Comparison of ENCODE assay signal across 16 cellular contexts in the genomic region with DNA sequence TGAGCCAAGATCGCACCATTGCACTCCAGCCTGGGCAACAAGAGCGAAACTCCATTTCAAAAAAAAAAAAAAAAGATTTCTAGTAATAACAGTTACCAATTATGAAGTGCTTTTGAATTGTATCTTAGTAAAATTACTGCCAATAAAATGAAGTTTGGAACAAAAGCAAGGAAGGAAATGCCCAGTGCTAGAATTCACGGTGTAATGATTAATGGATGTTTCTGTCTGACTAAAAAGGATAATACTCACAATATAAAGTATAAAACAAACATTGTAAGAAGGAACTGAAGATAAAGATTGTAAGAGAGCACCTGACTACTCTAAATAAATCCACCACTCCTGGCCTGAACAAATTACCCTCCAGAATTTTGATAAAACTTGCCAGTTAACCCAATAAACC. TPM values are rescaled to one million over a fixed set of nuclear protein-coding genes. Genes with fewer than 3 reads are reported as not detected.
DNase-seq lines count a peak whose midpoint lies in the region; ATAC-seq and TF ChIP-seq lines count a peak whose summit lies in the region.
"Had no signal": no experiment of that assay in that cellular context is flagged by ENCODE, and none has a peak within 500 bp of the region (broad histone marks: within the 10 kb centered on the region; RNA-seq: fewer than 3 reads in every experiment).

No MANE protein-coding gene starts in this region.

- peaks cover 8% of the 10 kb centered on the region for H3K36me3 Mint-ChIP-seq in activated naive CD4-positive, alpha-beta T cell treated with anti-CD3 and anti-CD28 coated beads, Interleukin-2, amount 50 U/mL, for 24 hours
- peaks cover 27% of the 10 kb centered on the region for H3K36me3 Mint-ChIP-seq in activated naive CD4-positive, alpha-beta T cell treated with anti-CD3 and anti-CD28 coated beads, Interleukin-2, amount 10 ng/mL, durations not matched to agents 7 days and 5 days
- H3K36me3 Mint-ChIP-seq in type B pancreatic cell: no peaks in the 10 kb centered on the region

- H3K79me2 ChIP-seq in PC-3 (ENCODE audit: low read length): peaks cover 24% of the 10 kb centered on the region

- ATAC-seq in PC-3: peak; percentile 8

- peaks cover 49% of the 10 kb centered on the region for H3K4me1 Mint-ChIP-seq in activated naive CD4-positive, alpha-beta T cell treated with anti-CD3 and anti-CD28 coated beads, Interleukin-2, amount 50 U/mL, for 24 hours
- peaks cover 55% of the 10 kb centered on the region for H3K4me1 Mint-ChIP-seq in activated naive CD4-positive, alpha-beta T cell treated with anti-CD3 and anti-CD28 coated beads, Interleukin-2, amount 10 ng/mL, durations not matched to agents 7 days and 5 days
- peaks cover 26% of the 10 kb centered on the region for H3K4me1 Mint-ChIP-seq in type B pancreatic cell (ENCODE audit: unreplicated experiment)

- no peaks in the 10 kb centered on the region for H3F3A ChIP-seq in PC-3 (ENCODE audit: low read length, unreplicated experiment)

- H3K36me3 ChIP-seq in PC-3 (ENCODE audit: low read depth, low read length): no peaks in the 10 kb centered on the region
- H3K36me3 ChIP-seq in uterus: no peaks in the 10 kb centered on the region

- H3K27me3 ChIP-seq in PC-3 (ENCODE audit: low read length): no peaks in the 10 kb centered on the region
- H3K27me3 ChIP-seq in uterus: no peaks in the 10 kb centered on the region
- H3K27me3 ChIP-seq: SJSA1 had no signal

- H3K4me1 ChIP-seq in PC-3 (ENCODE audit: insufficient read depth, low read length): peaks cover 25% of the 10 kb centered on the region
- H3K4me1 ChIP-seq in uterus: peaks cover 0 to 5% of the 10 kb centered on the region in 2 donors

- CTCF ChIA-PET in activated naive CD4-positive, alpha-beta T cell treated with anti-CD3 and anti-CD28 coated beads, Interleukin-2, amount 10 ng/mL, durations not matched to agents 7 days and 5 days (lab: Charles Lee): no interaction called here
- CTCF ChIA-PET in PC-3 (lab: Charles Lee): no interaction called here

- TF ChIP-seq CTCF in PC-3 (conservative IDR thresholded peaks at IDR 0.05; ENCODE audit: low read depth, low read length): no peak
- TF ChIP-seq CTCF in type B pancreatic cell (conservative IDR thresholded peaks at IDR 0.05): no peak
- TF ChIP-seq CTCF in uterus (IDR thresholded peaks at IDR 0.05): no peak

- no peak for DNase-seq in activated naive CD4-positive, alpha-beta T cell treated with anti-CD3 and anti-CD28 coated beads, Interleukin-2, amount 10 ng/mL, durations not matched to agents 7 days and 5 days
- no peak for DNase-seq in PC-3
- peak; percentile 54 for DNase-seq in dermis blood vessel endothelial cell
- DNase-seq in type B pancreatic cell (ENCODE audit: extremely low spot score, unreplicated experiment): no peak
- no peak for DNase-seq in activated CD4-positive, alpha-beta T cell treated with anti-CD3 and anti-CD28 coated beads, Interleukin-2, amount 50 U/mL, for 4 hours
- no peak for DNase-seq in uterus
- DNase-seq in cerebellar nuclear complex (lab: John Stamatoyannopoulos, UW): no peak
- DNase-seq: C1 segment of cervical spinal cord, H7, Kasumi-1, NCI-H1105, NCI-H1694, NCI-H2107, NCI-H69 had no signal

- no peak overlapping the region for H3K4me2 ChIP-seq in PC-3 (ENCODE audit: low read length)

- no peak for TF ChIP-seq POLR2A in uterus (IDR thresholded peaks at IDR 0.05)

- no peaks in the 10 kb centered on the region for H4K20me1 ChIP-seq in PC-3 (ENCODE audit: low read length)

- no peak overlapping the region for H2AFZ ChIP-seq in PC-3 (ENCODE audit: low read length)

- H3K4me3 Mint-ChIP-seq in activated naive CD4-positive, alpha-beta T cell treated with anti-CD3 and anti-CD28 coated beads, Interleukin-2, amount 50 U/mL, for 24 hours: no peak overlapping the region
- no peak overlapping the region for H3K4me3 Mint-ChIP-seq in activated naive CD4-positive, alpha-beta T cell treated with anti-CD3 and anti-CD28 coated beads, Interleukin-2, amount 10 ng/mL, durations not matched to agents 7 days and 5 days
- H3K4me3 Mint-ChIP-seq in type B pancreatic cell: peak overlapping the region; percentile 3

- H3K9ac ChIP-seq in PC-3 (ENCODE audit: low read length): no peak overlapping the region

- POLR2A ChIA-PET in PC-3 (lab: Charles Lee; ENCODE audit: unreplicated experiment): no interaction called here

- H3K9me3 ChIP-seq in PC-3 (ENCODE audit: low read length): no peaks in the 10 kb centered on the region
- no peaks in the 10 kb centered on the region for H3K9me3 ChIP-seq in uterus
- H3K9me3 ChIP-seq: SJSA1 had no signal

- intact Hi-C loops in PC-3 (cut with micrococcal nuclease): loop anchor here (2.0 kb wide), 1 partner anchor 54 kb away; no protein-coding TSS in a partner anchor
- intact Hi-C loops in uterus (cut with DNase I; ENCODE audit: low total_unique reads): no loop called here

- H3K9me2 ChIP-seq in PC-3 (replicated peaks; ENCODE audit: low read length): no peaks in the 10 kb centered on the region

- H3K4me3 ChIP-seq in PC-3 (ENCODE audit: low read length): no peak overlapping the region
- H3K4me3 ChIP-seq in uterus: no peak overlapping the region
- H3K4me3 ChIP-seq: SJSA1 had no signal

- H3K9me3 Mint-ChIP-seq in activated naive CD4-positive, alpha-beta T cell treated with anti-CD3 and anti-CD28 coated beads, Interleukin-2, amount 50 U/mL, for 24 hours: no peaks in the 10 kb centered on the region
- no peaks in the 10 kb centered on the region for H3K9me3 Mint-ChIP-seq in activated naive CD4-positive, alpha-beta T cell treated with anti-CD3 and anti-CD28 coated beads, Interleukin-2, amount 10 ng/mL, durations not matched to agents 7 days and 5 days
- no peaks in the 10 kb centered on the region for H3K9me3 Mint-ChIP-seq in type B pancreatic cell

- H3K27ac ChIP-seq in PC-3 (ENCODE audit: low read length): no peak overlapping the region
- H3K27ac ChIP-seq in uterus: no peak overlapping the region
- H3K27ac ChIP-seq: SJSA1 had no signal

- no TSS peak for BruUV-seq in PC-3 (replicated peaks; lab: Mats Ljungman, UMichigan)

- peak overlapping the region; percentile 31 for H3K27ac Mint-ChIP-seq in activated naive CD4-positive, alpha-beta T cell treated with anti-CD3 and anti-CD28 coated beads, Interleukin-2, amount 50 U/mL, for 24 hours
- no peak overlapping the region for H3K27ac Mint-ChIP-seq in activated naive CD4-positive, alpha-beta T cell treated with anti-CD3 and anti-CD28 coated beads, Interleukin-2, amount 10 ng/mL, durations not matched to agents 7 days and 5 days
- no peak overlapping the region for H3K27ac Mint-ChIP-seq in type B pancreatic cell

- no peaks in the 10 kb centered on the region for H3K27me3 Mint-ChIP-seq in activated naive CD4-positive, alpha-beta T cell treated with anti-CD3 and anti-CD28 coated beads, Interleukin-2, amount 50 U/mL, for 24 hours
- H3K27me3 Mint-ChIP-seq in activated naive CD4-positive, alpha-beta T cell treated with anti-CD3 and anti-CD28 coated beads, Interleukin-2, amount 10 ng/mL, durations not matched to agents 7 days and 5 days: no peaks in the 10 kb centered on the region
- no peaks in the 10 kb centered on the region for H3K27me3 Mint-ChIP-seq in type B pancreatic cell

RNA-seq across cellular contexts. Expression of a gene that starts 4.0 kb away (rescaled TPM):
- total RNA-seq in PC-3 (2014; rRNA removed) (4.4 and 5.6 TPM in 2 replicates), dermis blood vessel endothelial cell (3.1 and 5.1 TPM in 2 replicates), type B pancreatic cell (ENCODE audit: low replicate concordance) (13.9 and 18.0 TPM in 2 replicates), uterus (10 to 100 TPM in 2 of 4 donors, 1 to 10 TPM in 2; 1.2 to 21.7 (median 11.5) TPM)

RNA-seq across cellular contexts. Expression of a gene that starts 4.3 kb away (rescaled TPM):
- 90.2 and 97.2 TPM in 2 replicates for total RNA-seq in PC-3 (2014; rRNA removed)
- 70.2 and 92.7 TPM in 2 replicates for total RNA-seq in dermis blood vessel endothelial cell
- total RNA-seq in type B pancreatic cell (ENCODE audit: low replicate concordance): 141 and 177 TPM in 2 replicates
- total RNA-seq in uterus: 10 to 100 TPM; 37.4 to 46.8 (median 42.1) TPM
